Comparison of ENCODE assay signal across 21 cellular contexts in genomic region chr2:25844089-25844488, GRCh38. TPM values are rescaled to one million over a fixed set of nuclear protein-coding genes. Genes with fewer than 3 reads are reported as not detected.
DNase-seq lines count a peak whose midpoint lies in the region; ATAC-seq and TF ChIP-seq lines count a peak whose summit lies in the region.
"Had no signal": no experiment of that assay in that cellular context is flagged by ENCODE, and none has a peak within 500 bp of the region (broad histone marks: within the 10 kb centered on the region; RNA-seq: fewer than 3 reads in every experiment).

No MANE protein-coding gene starts in this region.

- no peak for DNase-seq in DND-41
- peak; percentile 15 for DNase-seq in MG63
- DNase-seq in chondrocyte (ENCODE audit: low spot score), result no peak
- DNase-seq in mesenchymal stem cell, result peak; percentile 52
- DNase-seq in LoVo (ENCODE audit: low spot score), result no peak
- DNase-seq: AML-193; colonic mucosa; hypothalamus; kidney glomerular epithelial cell; NCI-H1105 treated with DMSO at 0.1 percent for 48 hours; NCI-H2171; NCI-H774; right cardiac atrium; RPMI8226; stimulated activated CD4-positive, alpha-beta T cell treated with anti-CD3 and anti-CD28 coated beads, Interleukin-2, amount 100 ng/mL, for 24 hours; T-cell had no signal

- H3K9me3 ChIP-seq in DND-41 (ENCODE audit: insufficient read depth, low read length, severe bottlenecking) (no peaks in the 10 kb centered on the region), MG63 (no peaks in the 10 kb centered on the region), mesenchymal stem cell (ENCODE audit: control insufficient read depth, low read length) (no peaks in the 10 kb centered on the region)
- H3K9me3 ChIP-seq: colonic mucosa had no signal

- H4K8ac ChIP-seq in mesenchymal stem cell (ENCODE audit: low read length), result no peak overlapping the region

- H3K4ac ChIP-seq in mesenchymal stem cell (ENCODE audit: low read depth in 1 of 2, low read length in 2 of 2), result no peak overlapping the region

- peaks cover 10% of the 10 kb centered on the region for H3K79me1 ChIP-seq in mesenchymal stem cell (replicated peaks; ENCODE audit: low read length, poor library complexity, severe bottlenecking)

- H3K4me3 ChIP-seq in DND-41 (ENCODE audit: low read depth in 1 of 2, low read length in 2 of 2), result no peak overlapping the region
- H3K4me3 ChIP-seq in MG63, result no peak overlapping the region
- H3K4me3 ChIP-seq in mesenchymal stem cell (ENCODE audit: insufficient read depth in 1 of 2, low read depth in 1 of 2, low read length in 2 of 2), result no peak overlapping the region
- H3K4me3 ChIP-seq: colonic mucosa had no signal

- H2AK5ac ChIP-seq in mesenchymal stem cell (ENCODE audit: low read length, severe bottlenecking), result no peak overlapping the region

- H3K27me3 ChIP-seq in DND-41 (ENCODE audit: insufficient read depth, low read length, poor library complexity), result no peaks in the 10 kb centered on the region
- H3K27me3 ChIP-seq in MG63, result no peaks in the 10 kb centered on the region
- no peaks in the 10 kb centered on the region for H3K27me3 ChIP-seq in mesenchymal stem cell (ENCODE audit: control insufficient read depth in 1 of 2, insufficient read depth in 1 of 2, low read length in 2 of 2)
- H3K27me3 ChIP-seq: colonic mucosa had no signal

- no peaks in the 10 kb centered on the region for H3K36me3 Mint-ChIP-seq in chondrocyte (ENCODE audit: low read depth)

- H3K36me3 ChIP-seq in DND-41 (ENCODE audit: insufficient read depth, low read length), result peaks cover 37% of the 10 kb centered on the region
- H3K36me3 ChIP-seq in MG63, result peaks cover 5% of the 10 kb centered on the region; the same call in 1 of the 2 replicates
- H3K36me3 ChIP-seq in mesenchymal stem cell (ENCODE audit: control insufficient read depth in 1 of 2, insufficient read depth in 2 of 2, low read depth in 1 of 2, low read length in 2 of 2), result peaks cover 3 to 25% of the 10 kb centered on the region in 2 experiments

- H2BK5ac ChIP-seq in mesenchymal stem cell (ENCODE audit: low read depth, low read length, poor library complexity, severe bottlenecking), result no peak overlapping the region

- no peak overlapping the region for H3K4me3 Mint-ChIP-seq in chondrocyte (ENCODE audit: unreplicated experiment)
- H3K4me3 Mint-ChIP-seq: activated T-helper 1 cell treated with anti-CD3 and anti-CD28 coated beads, Interleukin-12 subunit alpha, Interleukin-12 subunit beta, Interleukin-2, Interleukin-4 antibody, amounts not matched to agents 30 ng/mL and 10 ng/mL and 1 ng/mL, durations not matched to agents 14 hours and 24 hours and 36 hours; IgD-negative memory B cell; T-cell had no signal

- no peak overlapping the region for H3K4me2 ChIP-seq in DND-41 (ENCODE audit: insufficient read depth, low read length)
- H3K4me2 ChIP-seq in mesenchymal stem cell (ENCODE audit: low read length, poor library complexity, severe bottlenecking), result no peak overlapping the region

- peaks cover 6% of the 10 kb centered on the region for H4K20me1 ChIP-seq in DND-41 (ENCODE audit: insufficient read depth, low read length)

- H3K23ac ChIP-seq in mesenchymal stem cell (ENCODE audit: low read length in 2 of 2), result no peak overlapping the region

- H3K4me1 Mint-ChIP-seq in chondrocyte (ENCODE audit: low read depth), result peaks cover 12% of the 10 kb centered on the region

- H2AFZ ChIP-seq in DND-41 (ENCODE audit: low read depth, low read length), result no peak overlapping the region
- H2AFZ ChIP-seq in mesenchymal stem cell (ENCODE audit: low read depth, low read length), result no peak overlapping the region

- 100% methylated on average over 1 of the region's 1 CpG for whole genome bisulfite sequencing in mesenchymal stem cell

- H3K79me2 ChIP-seq in DND-41 (ENCODE audit: insufficient read depth, low read length), result peaks cover 54% of the 10 kb centered on the region

- H3K27ac Mint-ChIP-seq in chondrocyte (ENCODE audit: unreplicated experiment), result peak overlapping the region; percentile 63
- H3K27ac Mint-ChIP-seq: activated T-helper 1 cell treated with anti-CD3 and anti-CD28 coated beads, Interleukin-12 subunit alpha, Interleukin-12 subunit beta, Interleukin-2, Interleukin-4 antibody, amounts not matched to agents 30 ng/mL and 10 ng/mL and 1 ng/mL, durations not matched to agents 14 hours and 24 hours and 36 hours; IgD-negative memory B cell; T-cell had no signal

- no peaks in the 10 kb centered on the region for H3K27me3 Mint-ChIP-seq in chondrocyte (ENCODE audit: low read depth)
- H3K27me3 Mint-ChIP-seq: IgD-negative memory B cell, T-cell had no signal

- no peak overlapping the region for H4K91ac ChIP-seq in mesenchymal stem cell (ENCODE audit: low read length)

- H3K9me3 Mint-ChIP-seq in chondrocyte (ENCODE audit: low read depth), result no peaks in the 10 kb centered on the region
- H3K9me3 Mint-ChIP-seq: activated T-helper 1 cell treated with anti-CD3 and anti-CD28 coated beads, Interleukin-12 subunit alpha, Interleukin-12 subunit beta, Interleukin-2, Interleukin-4 antibody, amounts not matched to agents 30 ng/mL and 10 ng/mL and 1 ng/mL, durations not matched to agents 14 hours and 24 hours and 36 hours; IgD-negative memory B cell had no signal

- H3K18ac ChIP-seq in mesenchymal stem cell (ENCODE audit: low read depth in 1 of 2, low read length in 2 of 2), result no peak overlapping the region

- H3K9ac ChIP-seq in DND-41 (ENCODE audit: low read depth, low read length) (no peak overlapping the region), mesenchymal stem cell (ENCODE audit: low read length) (no peak overlapping the region)

- H3K4me1 ChIP-seq in DND-41 (ENCODE audit: insufficient read depth, low read length) (no peaks in the 10 kb centered on the region), mesenchymal stem cell (ENCODE audit: control insufficient read depth, insufficient read depth, low read depth, low read length) (peaks cover 6% of the 10 kb centered on the region)
- H3K4me1 ChIP-seq: colonic mucosa had no signal

- peak; percentile 7 for TF ChIP-seq CTCF in DND-41 (IDR thresholded peaks at IDR 0.05; ENCODE audit: borderline replicate concordance, extremely low read depth, low read length, poor library complexity, severe bottlenecking)
- TF ChIP-seq CTCF in chondrocyte (IDR thresholded peaks at IDR 0.05), result peak; percentile 30

- ATAC-seq in DND-41 (ENCODE audit: insufficient read depth, low read depth), result no peak
- ATAC-seq in GM19397 (IDR thresholded peaks at IDR 0.05; ENCODE audit: unreplicated experiment), result no peak
- no peak for ATAC-seq in HG02763 (IDR thresholded peaks at IDR 0.05; ENCODE audit: unreplicated experiment)
- no peak for ATAC-seq in GM19035 (IDR thresholded peaks at IDR 0.05; ENCODE audit: unreplicated experiment)
- ATAC-seq: right cardiac atrium, T-cell had no signal

- H2BK15ac ChIP-seq in mesenchymal stem cell (ENCODE audit: low read depth, poor library complexity, severe bottlenecking), result no peak overlapping the region

- no peak overlapping the region for H3K14ac ChIP-seq in mesenchymal stem cell (ENCODE audit: low read length in 2 of 2)

- H2BK12ac ChIP-seq in mesenchymal stem cell (ENCODE audit: low read length in 2 of 2), result no peak overlapping the region

- no peak overlapping the region for H2BK120ac ChIP-seq in mesenchymal stem cell (ENCODE audit: low read depth, low read length)

- H3K27ac ChIP-seq in DND-41 (ENCODE audit: low read length) (no peak overlapping the region), mesenchymal stem cell (ENCODE audit: low read length, poor library complexity, severe bottlenecking) (no peak overlapping the region)
- H3K27ac ChIP-seq: colonic mucosa had no signal

RNA-seq across cellular contexts. Expression of gene ASXL2, which starts 34.2 kb away (rescaled TPM):
- 3.6 and 8.8 TPM in 2 replicates for total RNA-seq in MG63 (2014; rRNA removed; shearing (Covaris generic); ENCODE audit: low replicate concordance)
- total RNA-seq in chondrocyte, result 24.7 to 31.9 TPM (median 27.1 TPM) in 3 replicates
- polyA plus RNA-seq in mesenchymal stem cell (2013, experiment 1 of 2), result 12.3 TPM
- 11.7 TPM for polyA plus RNA-seq in mesenchymal stem cell (2013, experiment 2 of 2)

Comparison
In these comparisons a context has a peak if more than half of its experiments do, and no peak if none do; other contexts are left out.
1. DNase-seq: peak in MG63 (single experiment) and mesenchymal stem cell (single experiment); none in DND-41 (single experiment), chondrocyte (single experiment) and LoVo (single experiment).